ENCODE assay signal across 1 cellular context in genomic region chr1:212609701-212610574, GRCh38.
TF ChIP-seq lines count a peak whose summit lies in the region.

No MANE protein-coding gene starts in this region.

TF ChIP-seq in HEK293, 187 proteins besides CTCF, POLR2A, EP300 and RAD21 (continued from another document):
- TF ChIP-seq PRDM10 (tag by site-specific recombination; IDR thresholded peaks at IDR 0.05) = no peak
- no peak for TF ChIP-seq RBAK (tag by site-specific recombination; IDR thresholded peaks at IDR 0.05)
TF ChIP-seq in HEK293: peak in this region for 6.
